10 cellular contexts compared by ENCODE assay signal in the genomic region with DNA sequence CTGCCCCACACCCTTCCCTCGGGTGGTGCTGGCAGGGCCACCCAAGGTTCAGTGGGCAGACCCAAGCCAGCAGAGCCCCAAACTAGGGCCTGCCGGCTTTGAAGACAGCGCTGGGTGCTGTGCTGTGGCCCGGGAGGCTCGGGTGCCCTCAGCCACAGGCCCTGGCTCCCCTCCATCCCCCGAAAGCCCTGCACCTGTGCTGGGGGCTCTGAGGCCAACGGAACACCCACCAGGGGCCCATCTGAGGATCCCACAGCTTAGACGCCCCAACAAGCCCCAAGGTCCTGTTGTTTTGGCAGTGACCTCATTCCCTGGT. TPM values are rescaled to one million over a fixed set of nuclear protein-coding genes. Genes with fewer than 3 reads are reported as not detected.
DNase-seq lines count a peak whose midpoint lies in the region; ATAC-seq and TF ChIP-seq lines count a peak whose summit lies in the region.
"Had no signal": no experiment of that assay in that cellular context is flagged by ENCODE, and none has a peak within 500 bp of the region (broad histone marks: within the 10 kb centered on the region; RNA-seq: fewer than 3 reads in every experiment).

No MANE protein-coding gene starts in this region.

- H3K27ac ChIP-seq in CD8-positive, alpha-beta T cell (ENCODE audit: low read depth, low read length), result peak overlapping the region; percentile 73
- H3K27ac ChIP-seq in Panc1 (ENCODE audit: low read length), result peak overlapping the region; percentile 70
- peak overlapping the region; percentile 75 for H3K27ac ChIP-seq in effector memory CD4-positive, alpha-beta T cell (ENCODE audit: insufficient read depth, low read length, poor library complexity, severe bottlenecking)
- no peak overlapping the region for H3K27ac ChIP-seq in neuronal stem cell (replicated peaks; ENCODE audit: low read length)
- H3K27ac ChIP-seq: psoas muscle had no signal

- WGBS in neuronal stem cell (ENCODE audit: extremely low coverage in 2 of 2, insufficient read length in 2 of 2, insufficient replicate concordance in 1 of 2), 2 donors, result no CpG with 5 or more reads among the region's 8 CpGs

- no peak for ATAC-seq in CD8-positive, alpha-beta T cell
- ATAC-seq in Panc1, result peak; percentile 43; the same call in 1 of the 2 replicates
- no peak for ATAC-seq in HG03442 (IDR thresholded peaks at IDR 0.05; ENCODE audit: unreplicated experiment)

- no peak for TF ChIP-seq CTCF in CD8-positive, alpha-beta T cell (IDR thresholded peaks at IDR 0.05)
- no peak for TF ChIP-seq CTCF in Panc1 (IDR thresholded peaks at IDR 0.05)
- TF ChIP-seq CTCF in GM10248 (IDR thresholded peaks at IDR 0.05; ENCODE audit: control extremely low read depth, extremely low read depth, low read depth, missing control alignments), result no peak

- H3K4me1 ChIP-seq in CD8-positive, alpha-beta T cell (ENCODE audit: insufficient read depth, low read length), result peaks cover 96% of the 10 kb centered on the region
- H3K4me1 ChIP-seq in Panc1 (ENCODE audit: control insufficient read depth, insufficient read depth, low read length), result peaks cover 39% of the 10 kb centered on the region
- peaks cover 64% of the 10 kb centered on the region for H3K4me1 ChIP-seq in effector memory CD4-positive, alpha-beta T cell (ENCODE audit: control insufficient read depth, insufficient read depth, low read length, poor library complexity, severe bottlenecking)
- H3K4me1 ChIP-seq in neuronal stem cell (ENCODE audit: control insufficient read depth in 2 of 2, insufficient read depth in 1 of 2, low read depth in 1 of 2, low read length in 2 of 2), result peaks cover 0 to 4% of the 10 kb centered on the region in 2 donors

- no peak overlapping the region for H2BK15ac ChIP-seq in neuronal stem cell (ENCODE audit: low read length)

- H3K27ac Mint-ChIP-seq in CD8-positive, alpha-beta T cell, result peak overlapping the region; percentile 92

- in situ Hi-C loops in Panc1 (cut with HindIII; ENCODE audit: low pct_unique_long_range_greater_than_20kb, low sequenced_read_pairs), result no loop called here

- no peak for DNase-seq in CD8-positive, alpha-beta T cell
- DNase-seq in Panc1 (ENCODE audit: low read depth, low spot score) (no peak), neuronal stem cell (ENCODE audit: low spot score) (no peak), GM10248 (ENCODE audit: extremely low spot score) (no peak), NCI-H446 treated with DMSO at 0.1 percent for 48 hours (lab: John Stamatoyannopoulos, UW) (no peak)
- no peak for DNase-seq in effector memory CD4-positive, alpha-beta T cell
- DNase-seq: NCI-H1436, NCI-H748 treated with DMSO at 0.1 percent for 48 hours, psoas muscle had no signal

- CTCF ChIA-PET in CD8-positive, alpha-beta T cell (lab: Charles Lee), result interaction anchor here (0.5 to 7.9 kb wide), 8 partner anchors 8 to 216 kb away, joined by 3 to 65 read pairs (median 4); no protein-coding TSS in a partner anchor
- CTCF ChIA-PET in Panc1 (lab: Charles Lee) (no interaction called here), GM10248 (lab: Yijun Ruan, JAX) (interaction anchor here (0.9 to 3.2 kb wide), 9 partner anchors 8 to 119 kb away, joined by 3 to 13 read pairs (median 3); partner anchors contain the start of gene ITGB2)

- peak overlapping the region; percentile 70 for H3K4me3 Mint-ChIP-seq in CD8-positive, alpha-beta T cell

- no peaks in the 10 kb centered on the region for H3K9me3 ChIP-seq in CD8-positive, alpha-beta T cell (ENCODE audit: low read length)
- H3K9me3 ChIP-seq in Panc1 (ENCODE audit: control insufficient read depth, insufficient read depth, low read depth, low read length) (no peaks in the 10 kb centered on the region), neuronal stem cell (replicated peaks in 1 of 2; ENCODE audit: control insufficient read depth in 2 of 2, insufficient read depth in 1 of 2, low read depth in 1 of 2, low read length in 2 of 2) (no peaks in the 10 kb centered on the region)
- H3K9me3 ChIP-seq in effector memory CD4-positive, alpha-beta T cell (ENCODE audit: control insufficient read depth, low read length), result no peaks in the 10 kb centered on the region
- H3K9me3 ChIP-seq: psoas muscle had no signal

- no peaks in the 10 kb centered on the region for H3K79me1 ChIP-seq in neuronal stem cell (ENCODE audit: low read depth, low read length)

- peak overlapping the region; percentile 83 for H2AK5ac ChIP-seq in neuronal stem cell (ENCODE audit: low read depth, low read length)

- H3K27me3 ChIP-seq in CD8-positive, alpha-beta T cell (ENCODE audit: insufficient read depth, low read length), result no peaks in the 10 kb centered on the region
- no peaks in the 10 kb centered on the region for H3K27me3 ChIP-seq in Panc1 (ENCODE audit: control insufficient read depth, insufficient read depth, low read length)
- H3K27me3 ChIP-seq in effector memory CD4-positive, alpha-beta T cell (replicated peaks; ENCODE audit: control insufficient read depth, insufficient read depth, low read length, poor library complexity, severe bottlenecking), result no peaks in the 10 kb centered on the region
- peaks cover 2 to 60% (median 39%) of the 10 kb centered on the region in 3 experiments for H3K27me3 ChIP-seq in neuronal stem cell (ENCODE audit: control insufficient read depth in 3 of 3, insufficient read depth in 3 of 3, low read depth in 1 of 3, low read length in 3 of 3)

- no peak overlapping the region for H3K4me2 ChIP-seq in neuronal stem cell (ENCODE audit: insufficient read depth, low read length, poor library complexity, severe bottlenecking)

- peaks cover 84% of the 10 kb centered on the region for H3K4me1 Mint-ChIP-seq in CD8-positive, alpha-beta T cell (ENCODE audit: low read depth)

- H3K14ac ChIP-seq in neuronal stem cell (ENCODE audit: low read length), result no peak overlapping the region

- POLR2A ChIA-PET in CD8-positive, alpha-beta T cell (lab: Charles Lee), result interaction anchor here (1.0 to 6.7 kb wide), 6 partner anchors 14 to 38 kb away, joined by 3 to 140 read pairs (median 4); partner anchors contain the start of genes PTTG1IP and SLX9
- POLR2A ChIA-PET in Panc1 (lab: Charles Lee) (interaction anchor here (0.7 kb wide), 1 partner anchor 113 kb away, joined by 3 read pairs; no protein-coding TSS in a partner anchor), GM10248 (lab: Yijun Ruan, JAX) (no interaction called here)

- no TSS peak for BruUV-seq in Panc1 (replicated peaks; lab: Mats Ljungman, UMichigan)

- peaks cover 33% of the 10 kb centered on the region for H3K36me3 Mint-ChIP-seq in CD8-positive, alpha-beta T cell

- H3K27me3 Mint-ChIP-seq in CD8-positive, alpha-beta T cell (ENCODE audit: low read depth), result no peaks in the 10 kb centered on the region

- no peak overlapping the region for H2AFZ ChIP-seq in neuronal stem cell (ENCODE audit: low read length)

- no peak overlapping the region for H4K8ac ChIP-seq in neuronal stem cell (ENCODE audit: low read depth, low read length)

- peak overlapping the region; percentile 42 for H3K4me3 ChIP-seq in CD8-positive, alpha-beta T cell (ENCODE audit: low read depth, low read length)
- no peak overlapping the region for H3K4me3 ChIP-seq in Panc1 (ENCODE audit: low read depth in 2 of 2, low read length in 2 of 2)
- peak overlapping the region; percentile 18 for H3K4me3 ChIP-seq in effector memory CD4-positive, alpha-beta T cell (ENCODE audit: insufficient read depth, low read depth, low read length, poor library complexity, severe bottlenecking)
- no peak overlapping the region for H3K4me3 ChIP-seq in neuronal stem cell (ENCODE audit: low read length in 2 of 2)
- H3K4me3 ChIP-seq: psoas muscle had no signal

- intact Hi-C loops in CD8-positive, alpha-beta T cell (cut with DNase I, micrococcal nuclease), result loop anchor here (1.0 to 2.0 kb wide), 2 partner anchors 15 to 19 kb away; no protein-coding TSS in a partner anchor
- intact Hi-C loops in Panc1 (cut with micrococcal nuclease; ENCODE audit: unreplicated experiment), result no loop called here

- no peak overlapping the region for H2BK5ac ChIP-seq in neuronal stem cell (ENCODE audit: low read length)

- no peak overlapping the region for H3K23ac ChIP-seq in neuronal stem cell (ENCODE audit: low read depth, low read length, poor library complexity)

- H3K4ac ChIP-seq in neuronal stem cell (ENCODE audit: low read length), result no peak overlapping the region

- no peaks in the 10 kb centered on the region for H3K9me3 Mint-ChIP-seq in CD8-positive, alpha-beta T cell

- no peak overlapping the region for H2BK120ac ChIP-seq in neuronal stem cell (ENCODE audit: low read depth, low read length)

- peaks cover 19% of the 10 kb centered on the region for H3K36me3 ChIP-seq in CD8-positive, alpha-beta T cell (ENCODE audit: insufficient read depth, low read length)
- no peaks in the 10 kb centered on the region for H3K36me3 ChIP-seq in Panc1 (ENCODE audit: control insufficient read depth, insufficient read depth, low read length)
- H3K36me3 ChIP-seq in effector memory CD4-positive, alpha-beta T cell (ENCODE audit: control insufficient read depth, insufficient read depth, low read length), result peaks cover 14% of the 10 kb centered on the region
- no peaks in the 10 kb centered on the region for H3K36me3 ChIP-seq in neuronal stem cell (replicated peaks in 1 of 2; ENCODE audit: control insufficient read depth in 2 of 2, insufficient read depth in 2 of 2, low read length in 2 of 2)

- H4K91ac ChIP-seq in neuronal stem cell (ENCODE audit: low read depth, low read length, poor library complexity), result no peak overlapping the region

- H3K18ac ChIP-seq in neuronal stem cell (ENCODE audit: low read length), result peak overlapping the region; percentile 52

- no peak overlapping the region for H2BK12ac ChIP-seq in neuronal stem cell (ENCODE audit: low read length)

- no peak overlapping the region for H3K9ac ChIP-seq in neuronal stem cell (ENCODE audit: low read depth, low read length, poor library complexity)

RNA-seq across cellular contexts. Expression of gene ITGB2, which starts 8.6 kb away (rescaled TPM):
- 100 to 1,000 TPM; 234 to 245 TPM for total RNA-seq in CD8-positive, alpha-beta T cell
- 3.0 TPM for total RNA-seq in Panc1 (2021; ENCODE audit: unreplicated experiment)
- 3.4 TPM for polyA plus RNA-seq in Panc1 (2012; ENCODE audit: insufficient read length)
- 0.06 TPM for polyA plus RNA-seq in neuronal stem cell (2013, experiment 1 of 2)
- polyA plus RNA-seq in neuronal stem cell (2013, experiment 2 of 2), result 0.12 TPM

RNA-seq across cellular contexts. Expression of gene SLX9, which starts 27.7 kb away (rescaled TPM):
- 10 to 100 TPM in 1 of 2 experiments, 1 to 10 TPM in 1; 8.2 to 10.0 TPM for total RNA-seq in CD8-positive, alpha-beta T cell
- total RNA-seq in Panc1 (2021; ENCODE audit: unreplicated experiment), result 50.9 TPM
- 59.8 TPM for polyA plus RNA-seq in Panc1 (2012; ENCODE audit: insufficient read length)
- polyA plus RNA-seq in neuronal stem cell (2013, experiment 1 of 2), result 17.0 TPM
- polyA plus RNA-seq in neuronal stem cell (2013, experiment 2 of 2), result 16.6 TPM

RNA-seq across cellular contexts. Expression of gene PTTG1IP, which starts 38.6 kb away (rescaled TPM):
- total RNA-seq in CD8-positive, alpha-beta T cell, result 10 to 100 TPM; 71.0 to 73.3 TPM
- 226 TPM for total RNA-seq in Panc1 (2021; ENCODE audit: unreplicated experiment)
- polyA plus RNA-seq in Panc1 (2012; ENCODE audit: insufficient read length), result 169 TPM
- 134 TPM for polyA plus RNA-seq in neuronal stem cell (2013, experiment 1 of 2)
- 131 TPM for polyA plus RNA-seq in neuronal stem cell (2013, experiment 2 of 2)

Comparison
In these comparisons a context has a peak if more than half of its experiments do, and no peak if none do; other contexts are left out.
1. H3K4me3 ChIP-seq: peak in CD8-positive, alpha-beta T cell (single experiment) and effector memory CD4-positive, alpha-beta T cell (single experiment); none in Panc1 (0 of 2) and neuronal stem cell (0 of 2).
2. RNA of gene ITGB2, which starts 8.6 kb away (total RNA-seq): 234 to 245 TPM in CD8-positive, alpha-beta T cell; 3.0 TPM in Panc1 (single experiment); every median in the first group is over 10 times any median in the second.